1 cellular context compared by ENCODE assay signal in genomic region chr22:38628444-38628843, GRCh38.
TF ChIP-seq lines count a peak whose summit lies in the region.

No MANE protein-coding gene starts in this region.

TF ChIP-seq in K562, 482 proteins besides CTCF, POLR2A, EP300 and RAD21:
- TF ChIP-seq EP400 (IDR thresholded peaks at IDR 0.05) (no peak), CEBPB (tag; IDR thresholded peaks at IDR 0.05) (peak; percentile 53)
